In the genomic region with DNA sequence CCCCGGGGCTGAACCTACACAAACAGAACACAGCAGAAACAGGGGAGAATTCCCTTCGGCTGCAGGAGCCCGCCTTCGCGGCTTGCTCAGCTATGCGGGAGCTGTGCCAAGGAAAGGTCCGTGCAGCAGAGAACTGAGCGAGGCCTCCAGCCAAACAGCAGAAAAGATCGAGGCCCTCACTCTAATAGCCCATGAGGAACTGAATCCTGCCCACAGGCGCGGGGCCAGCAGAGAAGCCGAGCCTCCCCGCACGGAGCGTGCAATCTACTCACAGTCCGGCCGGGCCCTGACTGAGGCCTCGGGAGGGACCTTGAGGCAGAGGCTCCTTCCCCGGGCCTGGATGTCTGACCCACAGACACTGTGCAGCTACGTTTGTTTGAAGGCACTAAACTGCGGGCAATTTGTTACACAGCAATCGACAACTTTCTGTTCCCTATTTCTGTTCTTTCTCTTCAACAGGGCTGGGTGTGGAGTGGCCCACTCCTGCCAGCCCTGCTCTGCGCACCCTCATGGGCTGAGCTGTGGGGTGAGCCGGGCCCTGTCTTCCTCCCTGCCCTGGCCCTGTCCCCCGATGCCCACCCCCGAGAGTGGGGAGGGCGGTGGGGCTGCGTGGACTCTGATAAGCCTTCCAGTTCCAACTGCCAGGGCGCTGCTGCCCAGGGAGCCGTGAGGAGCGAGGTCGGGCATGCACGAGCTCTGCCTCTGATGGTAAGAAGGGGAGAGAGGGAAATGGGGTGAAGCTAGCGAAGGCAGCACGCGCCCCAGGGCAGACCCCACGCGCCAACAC, we compare ENCODE assay signal across 17 cellular contexts. TPM values are rescaled to one million over a fixed set of nuclear protein-coding genes. Genes with fewer than 3 reads are reported as not detected.
DNase-seq lines count a peak whose midpoint lies in the region; ATAC-seq and TF ChIP-seq lines count a peak whose summit lies in the region.
"Had no signal": no experiment of that assay in that cellular context is flagged by ENCODE, and none has a peak within 500 bp of the region (broad histone marks: within the 10 kb centered on the region; RNA-seq: fewer than 3 reads in every experiment).

No MANE protein-coding gene starts in this region.

- H3K27me3 ChIP-seq in GM23248 (replicated peaks; ENCODE audit: insufficient read depth) = peaks cover 9% of the 10 kb centered on the region; the same call in 1 of the 2 replicates
- H3K27me3 ChIP-seq in heart right ventricle = no peaks in the 10 kb centered on the region

- TF ChIP-seq CTCF in astrocyte of the cerebellum (IDR thresholded peaks at IDR 0.05; ENCODE audit: low read depth, low read length, missing control alignments) = no peak
- TF ChIP-seq CTCF in heart right ventricle (IDR thresholded peaks at IDR 0.05) = no peak
- TF ChIP-seq CTCF in MCF 10A (IDR thresholded peaks at IDR 0.05; ENCODE audit: unreplicated experiment) = no peak

- H3K79me2 ChIP-seq in GM23248 (ENCODE audit: insufficient read depth) = no peaks in the 10 kb centered on the region

- no peaks in the 10 kb centered on the region for H3K9me2 ChIP-seq in GM23248 (ENCODE audit: insufficient read depth)

- intact Hi-C loops in heart right ventricle (cut with DNase I) (no loop called here), sciatic nerve (cut with DNase I) (no loop called here), MCF 10A (cut with micrococcal nuclease) (no loop called here)

- no peaks in the 10 kb centered on the region for H3F3A ChIP-seq in GM23248 (ENCODE audit: insufficient read depth)

- no peak overlapping the region for H3K9ac ChIP-seq in GM23248

- no peak overlapping the region for H3K27ac Mint-ChIP-seq in MCF 10A (ENCODE audit: low read depth, unreplicated experiment)
- H3K27ac Mint-ChIP-seq: activated T-helper 2 cell treated with anti-CD3 and anti-CD28 coated beads, Interferon-gamma antibody, Interleukin-2, Interleukin-4, amounts not matched to agents 10 μg/mL and 5 μg/mL and 100 μg/mL, durations not matched to agents 14 hours and 24 hours and 36 hours had no signal

- no TSS peak for BruUV-seq in MCF 10A (replicated peaks; lab: Mats Ljungman, UMichigan)

- peak in 5 of 8 donors; percentile 33 to 48 (median 44) for ATAC-seq in heart right ventricle
- peak; percentile 51 for ATAC-seq in sciatic nerve
- ATAC-seq in GM21619 (IDR thresholded peaks at IDR 0.05; ENCODE audit: unreplicated experiment) = no peak
- ATAC-seq: Panc1 had no signal

- H3K4me1 Mint-ChIP-seq in MCF 10A (ENCODE audit: insufficient read depth, unreplicated experiment) = peaks cover 7% of the 10 kb centered on the region

- 67 to 72% methylated on average over 35 of the region's 38 CpGs for WGBS in GM23248 (ENCODE audit: low coverage in 1 of 2, low lambda C conversion rate in 2 of 2, missing lambda C conversion rate in 2 of 2), 2 experiments
- WGBS in heart right ventricle, 2 donors = 61 to 66% methylated on average over 38 of the region's 38 CpGs

- DNase-seq in GM23248 = peak; percentile 19
- DNase-seq in astrocyte of the cerebellum (ENCODE audit: low read depth) = peak; percentile 32
- no peak for DNase-seq in heart right ventricle
- DNase-seq in sciatic nerve (ENCODE audit: low spot score) = no peak
- DNase-seq in MCF 10A (ENCODE audit: unreplicated experiment) = no peak
- no peak for DNase-seq in GDM1 (lab: John Stamatoyannopoulos, UW)
- no peak for DNase-seq in NK-92 treated with Interleukin-12 subunit alpha and Interleukin-12 subunit beta, amount 100 ng/mL, for 24 hours (lab: John Stamatoyannopoulos, UW)
- DNase-seq: DMS153; hippocampal formation; NCI-H1694 treated with DMSO at 0.1 percent for 48 hours; NCI-H510A treated with DMSO at 0.1 percent for 48 hours; stimulated activated CD4-positive, alpha-beta T cell treated with anti-CD3 and anti-CD28 coated beads, Interleukin-2, amount 100 ng/mL, for 24 hours; SW 1271 had no signal

- H3K4me3 ChIP-seq in GM23248 (no peak overlapping the region), astrocyte of the cerebellum (ENCODE audit: low read depth, low read length) (no peak overlapping the region), heart right ventricle (no peak overlapping the region)
- H3K4me3 ChIP-seq: thoracic aorta had no signal

- H3K4me1 ChIP-seq in GM23248 (ENCODE audit: insufficient read depth) (no peaks in the 10 kb centered on the region), heart right ventricle (peaks cover under 1 to 20% (median 5%) of the 10 kb centered on the region in 9 donors)

- POLR2A ChIA-PET in MCF 10A (lab: Yijun Ruan, JAX) = interaction anchor here (1.4 kb wide), 1 partner anchor 23 kb away, joined by 6 read pairs; a partner anchor contains a TSS

- no peak overlapping the region for H3K4me2 ChIP-seq in GM23248 (ENCODE audit: unreplicated experiment)

- H3K36me3 ChIP-seq in GM23248 (ENCODE audit: low read depth) (no peaks in the 10 kb centered on the region), heart right ventricle (no peaks in the 10 kb centered on the region)
- H3K36me3 ChIP-seq: thoracic aorta had no signal

- in situ Hi-C loops in GM23248 (cut with MboI) (no loop called here), astrocyte of the cerebellum (cut with HindIII; ENCODE audit: low sequenced_read_pairs) (no loop called here)

- no peaks in the 10 kb centered on the region for H3K36me3 Mint-ChIP-seq in MCF 10A (ENCODE audit: insufficient read depth, unreplicated experiment)

- CTCF ChIA-PET in MCF 10A (lab: Yijun Ruan, JAX) = interaction anchor here (0.8 kb wide), 1 partner anchor 115 kb away, joined by 3 read pairs; no protein-coding TSS in a partner anchor

- H3K9me3 Mint-ChIP-seq in MCF 10A (ENCODE audit: unreplicated experiment) = no peaks in the 10 kb centered on the region
- H3K9me3 Mint-ChIP-seq: activated T-helper 2 cell treated with anti-CD3 and anti-CD28 coated beads, Interferon-gamma antibody, Interleukin-2, Interleukin-4, amounts not matched to agents 10 μg/mL and 5 μg/mL and 100 μg/mL, durations not matched to agents 14 hours and 24 hours and 36 hours had no signal

- no peaks in the 10 kb centered on the region for H3K9me3 ChIP-seq in GM23248 (ENCODE audit: low read depth)
- no peaks in the 10 kb centered on the region for H3K9me3 ChIP-seq in heart right ventricle
- H3K9me3 ChIP-seq: thoracic aorta had no signal

- H2AFZ ChIP-seq in GM23248 = no peak overlapping the region

- H4K20me1 ChIP-seq in GM23248 (ENCODE audit: insufficient read depth) = no peaks in the 10 kb centered on the region

- H3K27me3 Mint-ChIP-seq in MCF 10A (ENCODE audit: insufficient read depth, unreplicated experiment) = peaks cover 13% of the 10 kb centered on the region

- H3K27ac ChIP-seq in GM23248 (no peak overlapping the region), heart right ventricle (no peak overlapping the region)
- H3K27ac ChIP-seq: thoracic aorta had no signal

- H3K4me3 Mint-ChIP-seq in MCF 10A (ENCODE audit: unreplicated experiment) = no peak overlapping the region

RNA-seq across cellular contexts. Expression of a gene that starts 13.7 kb away (rescaled TPM):
- total RNA-seq in GM23248 (2014; rRNA removed; shearing (Covaris generic)) = 0.86 and 0.89 TPM in 2 replicates
- 0.76 and 1.3 TPM in 2 replicates for polyA plus RNA-seq in GM23248 (2016; fragmentation: Nextera tagmentation; extraction: Ambion mirVana)
- total RNA-seq in heart right ventricle = 1 to 10 TPM; 1.1 to 3.9 (median 1.9) TPM
- polyA plus RNA-seq in heart right ventricle = 1 to 10 TPM; 3.9 to 6.9 TPM
- 6.1 TPM for total RNA-seq in sciatic nerve
- 16.8 and 19.7 TPM in 2 replicates for total RNA-seq in MCF 10A (2022)

RNA-seq across cellular contexts. Expression of a gene that starts 22.6 kb away (rescaled TPM):
- 6.3 and 11.9 TPM in 2 replicates for total RNA-seq in GM23248 (2014; rRNA removed; shearing (Covaris generic))
- polyA plus RNA-seq in GM23248 (2016; fragmentation: Nextera tagmentation; extraction: Ambion mirVana) (34.1 and 35.0 TPM in 2 replicates), heart right ventricle (10 to 100 TPM; 38.0 to 83.9 TPM)
- total RNA-seq in heart right ventricle (10 to 100 TPM; 19.6 to 31.0 (median 24.2) TPM), sciatic nerve (61.7 TPM), MCF 10A (2022) (57.2 and 59.6 TPM in 2 replicates)

Comparison
In these comparisons a context has a peak if more than half of its experiments do, and no peak if none do; other contexts are left out.
1. DNase-seq: peak in GM23248 (single experiment) and astrocyte of the cerebellum (single experiment); none in heart right ventricle (0 of 2), sciatic nerve (single experiment), MCF 10A (single experiment), GDM1 (single experiment) and NK-92 treated with Interleukin-12 subunit alpha and Interleukin-12 subunit beta, amount 100 ng/mL, for 24 hours (single experiment).